In genomic region chr10:132868995-132869394, GRCh38 we compare ENCODE assay signal across 24 cellular contexts.
DNase-seq lines count a peak whose midpoint lies in the region; ATAC-seq and TF ChIP-seq lines count a peak whose summit lies in the region.
"Had no signal": no experiment of that assay in that cellular context is flagged by ENCODE, and none has a peak within 500 bp of the region (broad histone marks: within the 10 kb centered on the region; RNA-seq: fewer than 3 reads in every experiment).

No MANE protein-coding gene starts in this region.

- intact Hi-C loops in cardiac septum (cut with DNase I) = no loop called here

- peaks cover 0 to 2% (median 0%) of the 10 kb centered on the region in 3 experiments for H3K27me3 ChIP-seq in neuronal stem cell (ENCODE audit: control insufficient read depth in 3 of 3, insufficient read depth in 3 of 3, low read depth in 1 of 3, low read length in 3 of 3)
- no peaks in the 10 kb centered on the region for H3K27me3 ChIP-seq in upper lobe of left lung
- H3K27me3 ChIP-seq in CD8-positive, alpha-beta memory T cell (ENCODE audit: insufficient read depth, low read length, poor library complexity, severe bottlenecking) = no peaks in the 10 kb centered on the region

- no peaks in the 10 kb centered on the region for H3K9me3 Mint-ChIP-seq in activated naive CD8-positive, alpha-beta T cell treated with anti-CD3 and anti-CD28 coated beads, Interleukin-2, amount 10 ng/mL, durations not matched to agents 7 days and 5 days
- no peaks in the 10 kb centered on the region for H3K9me3 Mint-ChIP-seq in activated naive CD8-positive, alpha-beta T cell treated with anti-CD3 and anti-CD28 coated beads for 36 hours
- H3K9me3 Mint-ChIP-seq in CD8-positive, alpha-beta memory T cell = no peaks in the 10 kb centered on the region

- no peak overlapping the region for H3K27ac ChIP-seq in neuronal stem cell (replicated peaks; ENCODE audit: low read length)
- H3K27ac ChIP-seq in upper lobe of left lung = no peak overlapping the region
- no peak overlapping the region for H3K27ac ChIP-seq in CD8-positive, alpha-beta memory T cell (ENCODE audit: low read depth, low read length)
- H3K27ac ChIP-seq: gastrocnemius medialis, KMS-11 had no signal

- H3K14ac ChIP-seq in neuronal stem cell (ENCODE audit: low read length) = no peak overlapping the region

- H3K9ac ChIP-seq in neuronal stem cell (ENCODE audit: low read depth, low read length, poor library complexity) = peak overlapping the region; percentile 63
- H3K9ac ChIP-seq: KMS-11 had no signal

- no peak overlapping the region for H2AFZ ChIP-seq in neuronal stem cell (ENCODE audit: low read length)

- H3K4me2 ChIP-seq in neuronal stem cell (ENCODE audit: insufficient read depth, low read length, poor library complexity, severe bottlenecking) = no peak overlapping the region
- H3K4me2 ChIP-seq: KMS-11 had no signal

- H3K4me3 ChIP-seq in neuronal stem cell (ENCODE audit: low read length in 2 of 2) (no peak overlapping the region), upper lobe of left lung (no peak overlapping the region)
- H3K4me3 ChIP-seq in CD8-positive, alpha-beta memory T cell (ENCODE audit: low read length) = no peak overlapping the region
- H3K4me3 ChIP-seq: gastrocnemius medialis had no signal

- H4K8ac ChIP-seq in neuronal stem cell (ENCODE audit: low read depth, low read length) = no peak overlapping the region

- TF ChIP-seq POLR2A in upper lobe of left lung (IDR thresholded peaks at IDR 0.05) = no peak

- POLR2A ChIA-PET in activated naive CD8-positive, alpha-beta T cell treated with anti-CD3 and anti-CD28 coated beads, Interleukin-2, amount 10 ng/mL, durations not matched to agents 7 days and 5 days (lab: Charles Lee) = no interaction called here
- POLR2A ChIA-PET in CD8-positive, alpha-beta memory T cell (lab: Charles Lee) = no interaction called here

- H3K18ac ChIP-seq in neuronal stem cell (ENCODE audit: low read length) = no peak overlapping the region

- no peak overlapping the region for H3K23ac ChIP-seq in neuronal stem cell (ENCODE audit: low read depth, low read length, poor library complexity)

- ATAC-seq in activated naive CD8-positive, alpha-beta T cell treated with anti-CD3 and anti-CD28 coated beads, Interleukin-2, amount 10 ng/mL, durations not matched to agents 7 days and 5 days (ENCODE audit: low read depth) = no peak
- no peak for ATAC-seq in upper lobe of left lung (ENCODE audit: low FRiP score in 2 of 2)
- ATAC-seq: gastrocnemius medialis; stimulated activated memory B cell treated with anti-CD40 and anti-IgM and Interleukin-4, amounts not matched to agents 10 μg/mL and 1 μg/mL and 100 μg/mL, for 72 hours had no signal

- no CpG with 5 or more reads among the region's 26 CpGs for WGBS in neuronal stem cell (ENCODE audit: extremely low coverage in 2 of 2, insufficient read length in 2 of 2, insufficient replicate concordance in 1 of 2), 2 donors
- WGBS in upper lobe of left lung, 2 donors = 88% methylated on average over 14 to 22 of the region's 26 CpGs

- peaks cover 0 to 8% of the 10 kb centered on the region in 2 donors for H3K4me1 ChIP-seq in neuronal stem cell (ENCODE audit: control insufficient read depth in 2 of 2, insufficient read depth in 1 of 2, low read depth in 1 of 2, low read length in 2 of 2)
- no peaks in the 10 kb centered on the region for H3K4me1 ChIP-seq in upper lobe of left lung
- no peaks in the 10 kb centered on the region for H3K4me1 ChIP-seq in CD8-positive, alpha-beta memory T cell (ENCODE audit: insufficient read depth, low read length)
- H3K4me1 ChIP-seq: gastrocnemius medialis had no signal

- no peak overlapping the region for H2BK15ac ChIP-seq in neuronal stem cell (ENCODE audit: low read length)

- H3K4ac ChIP-seq in neuronal stem cell (ENCODE audit: low read length) = no peak overlapping the region

- H3K9me3 ChIP-seq in neuronal stem cell (replicated peaks in 1 of 2; ENCODE audit: control insufficient read depth in 2 of 2, insufficient read depth in 1 of 2, low read depth in 1 of 2, low read length in 2 of 2) (peaks cover 0 to 2% of the 10 kb centered on the region in 2 donors), upper lobe of left lung (peaks cover 0 to 9% (median 0%) of the 10 kb centered on the region in 4 donors)
- no peaks in the 10 kb centered on the region for H3K9me3 ChIP-seq in CD8-positive, alpha-beta memory T cell (ENCODE audit: low read length)
- H3K9me3 ChIP-seq: gastrocnemius medialis had no signal

- TF ChIP-seq EP300 in upper lobe of left lung (IDR thresholded peaks at IDR 0.05) = no peak

- TF ChIP-seq CTCF in upper lobe of left lung (IDR thresholded peaks at IDR 0.05) = no peak

- CTCF ChIA-PET in CD8-positive, alpha-beta memory T cell (lab: Charles Lee) = no interaction called here

- H3K36me3 ChIP-seq in neuronal stem cell (replicated peaks in 1 of 2; ENCODE audit: control insufficient read depth in 2 of 2, insufficient read depth in 2 of 2, low read length in 2 of 2) = no peaks in the 10 kb centered on the region
- H3K36me3 ChIP-seq in upper lobe of left lung = no peaks in the 10 kb centered on the region
- H3K36me3 ChIP-seq in CD8-positive, alpha-beta memory T cell (ENCODE audit: insufficient read depth, low read length) = no peaks in the 10 kb centered on the region
- H3K36me3 ChIP-seq: gastrocnemius medialis had no signal

- H3K79me1 ChIP-seq in neuronal stem cell (ENCODE audit: low read depth, low read length) = no peaks in the 10 kb centered on the region

- no peak overlapping the region for H2BK12ac ChIP-seq in neuronal stem cell (ENCODE audit: low read length)

- H3K27me3 Mint-ChIP-seq in activated naive CD8-positive, alpha-beta T cell treated with anti-CD3 and anti-CD28 coated beads, Interleukin-2, amount 10 ng/mL, durations not matched to agents 7 days and 5 days = peaks cover 1% of the 10 kb centered on the region
- peaks cover 13% of the 10 kb centered on the region for H3K27me3 Mint-ChIP-seq in activated naive CD8-positive, alpha-beta T cell treated with anti-CD3 and anti-CD28 coated beads for 36 hours
- H3K27me3 Mint-ChIP-seq in CD8-positive, alpha-beta memory T cell = peaks cover 7 to 28% of the 10 kb centered on the region in 2 donors

- no peak overlapping the region for H3K4me3 Mint-ChIP-seq in activated naive CD8-positive, alpha-beta T cell treated with anti-CD3 and anti-CD28 coated beads, Interleukin-2, amount 10 ng/mL, durations not matched to agents 7 days and 5 days
- H3K4me3 Mint-ChIP-seq in activated naive CD8-positive, alpha-beta T cell treated with anti-CD3 and anti-CD28 coated beads for 36 hours = no peak overlapping the region
- no peak overlapping the region for H3K4me3 Mint-ChIP-seq in CD8-positive, alpha-beta memory T cell
- H3K4me3 Mint-ChIP-seq: stimulated activated memory B cell treated with anti-CD40 and anti-IgM and Interleukin-4, amounts not matched to agents 10 μg/mL and 1 μg/mL and 100 μg/mL, for 72 hours had no signal

- H3K36me3 Mint-ChIP-seq in activated naive CD8-positive, alpha-beta T cell treated with anti-CD3 and anti-CD28 coated beads, Interleukin-2, amount 10 ng/mL, durations not matched to agents 7 days and 5 days = no peaks in the 10 kb centered on the region
- no peaks in the 10 kb centered on the region for H3K36me3 Mint-ChIP-seq in activated naive CD8-positive, alpha-beta T cell treated with anti-CD3 and anti-CD28 coated beads for 36 hours
- no peaks in the 10 kb centered on the region for H3K36me3 Mint-ChIP-seq in CD8-positive, alpha-beta memory T cell
- H3K36me3 Mint-ChIP-seq: stimulated activated memory B cell treated with anti-CD40 and anti-IgM and Interleukin-4, amounts not matched to agents 10 μg/mL and 1 μg/mL and 100 μg/mL, for 72 hours had no signal

- no peak overlapping the region for H3K27ac Mint-ChIP-seq in activated naive CD8-positive, alpha-beta T cell treated with anti-CD3 and anti-CD28 coated beads, Interleukin-2, amount 10 ng/mL, durations not matched to agents 7 days and 5 days
- no peak overlapping the region for H3K27ac Mint-ChIP-seq in activated naive CD8-positive, alpha-beta T cell treated with anti-CD3 and anti-CD28 coated beads for 36 hours
- H3K27ac Mint-ChIP-seq in CD8-positive, alpha-beta memory T cell = no peak overlapping the region
- H3K27ac Mint-ChIP-seq: stimulated activated memory B cell treated with anti-CD40 and anti-IgM and Interleukin-4, amounts not matched to agents 10 μg/mL and 1 μg/mL and 100 μg/mL, for 72 hours had no signal

- no peak overlapping the region for H2BK5ac ChIP-seq in neuronal stem cell (ENCODE audit: low read length)

- peak; percentile 20 for DNase-seq in activated naive CD8-positive, alpha-beta T cell treated with anti-CD3 and anti-CD28 coated beads, Interleukin-2, amount 10 ng/mL, durations not matched to agents 7 days and 5 days
- no peak for DNase-seq in activated naive CD8-positive, alpha-beta T cell treated with anti-CD3 and anti-CD28 coated beads for 36 hours
- DNase-seq in cardiac septum (ENCODE audit: low spot score) = peak; percentile 75
- no peak for DNase-seq in neuronal stem cell (ENCODE audit: low spot score)
- DNase-seq in upper lobe of left lung = peak; percentile 17 to 74
- DNase-seq in NCI-H774 (lab: John Stamatoyannopoulos, UW) = no peak
- no peak for DNase-seq in CD8-positive, alpha-beta memory T cell
- DNase-seq in NCI-H2196 (lab: John Stamatoyannopoulos, UW; ENCODE audit: unreplicated experiment) = no peak
- DNase-seq: ACHN; activated naive CD4-positive, alpha-beta T cell treated with Interleukin-2 at 50 U/mL for 16 hours; amygdala; COR-L47; cortex of kidney; DMS79; gastrocnemius medialis; GF-D8; H7; hypothalamus; NCI-H2171; NCI-H526 treated with DMSO at 0.1 percent for 48 hours; RPMI8226; stimulated activated CD4-positive, alpha-beta T cell treated with anti-CD3 and anti-CD28 coated beads, Interleukin-2, amount 100 ng/mL, for 48 hours had no signal

- H2BK120ac ChIP-seq in neuronal stem cell (ENCODE audit: low read depth, low read length) = no peak overlapping the region

- peaks cover 3% of the 10 kb centered on the region for H3K4me1 Mint-ChIP-seq in activated naive CD8-positive, alpha-beta T cell treated with anti-CD3 and anti-CD28 coated beads, Interleukin-2, amount 10 ng/mL, durations not matched to agents 7 days and 5 days
- H3K4me1 Mint-ChIP-seq in activated naive CD8-positive, alpha-beta T cell treated with anti-CD3 and anti-CD28 coated beads for 36 hours = peaks cover 6% of the 10 kb centered on the region
- H3K4me1 Mint-ChIP-seq in CD8-positive, alpha-beta memory T cell = no peaks in the 10 kb centered on the region
- H3K4me1 Mint-ChIP-seq: stimulated activated memory B cell treated with anti-CD40 and anti-IgM and Interleukin-4, amounts not matched to agents 10 μg/mL and 1 μg/mL and 100 μg/mL, for 72 hours had no signal

- H4K91ac ChIP-seq in neuronal stem cell (ENCODE audit: low read depth, low read length, poor library complexity) = no peak overlapping the region

- no peak overlapping the region for H2AK5ac ChIP-seq in neuronal stem cell (ENCODE audit: low read depth, low read length)

Comparison
In these comparisons a context has a peak if more than half of its experiments do, and no peak if none do; other contexts are left out.
1. DNase-seq: peak in activated naive CD8-positive, alpha-beta T cell treated with anti-CD3 and anti-CD28 coated beads, Interleukin-2, amount 10 ng/mL, durations not matched to agents 7 days and 5 days (single experiment), cardiac septum (single experiment) and upper lobe of left lung (2 of 2); none in activated naive CD8-positive, alpha-beta T cell treated with anti-CD3 and anti-CD28 coated beads for 36 hours (single experiment), neuronal stem cell (single experiment), NCI-H774 (single experiment), CD8-positive, alpha-beta memory T cell (0 of 5) and NCI-H2196 (single experiment).